Comparison of ENCODE assay signal across 1 cellular context in the genomic region with DNA sequence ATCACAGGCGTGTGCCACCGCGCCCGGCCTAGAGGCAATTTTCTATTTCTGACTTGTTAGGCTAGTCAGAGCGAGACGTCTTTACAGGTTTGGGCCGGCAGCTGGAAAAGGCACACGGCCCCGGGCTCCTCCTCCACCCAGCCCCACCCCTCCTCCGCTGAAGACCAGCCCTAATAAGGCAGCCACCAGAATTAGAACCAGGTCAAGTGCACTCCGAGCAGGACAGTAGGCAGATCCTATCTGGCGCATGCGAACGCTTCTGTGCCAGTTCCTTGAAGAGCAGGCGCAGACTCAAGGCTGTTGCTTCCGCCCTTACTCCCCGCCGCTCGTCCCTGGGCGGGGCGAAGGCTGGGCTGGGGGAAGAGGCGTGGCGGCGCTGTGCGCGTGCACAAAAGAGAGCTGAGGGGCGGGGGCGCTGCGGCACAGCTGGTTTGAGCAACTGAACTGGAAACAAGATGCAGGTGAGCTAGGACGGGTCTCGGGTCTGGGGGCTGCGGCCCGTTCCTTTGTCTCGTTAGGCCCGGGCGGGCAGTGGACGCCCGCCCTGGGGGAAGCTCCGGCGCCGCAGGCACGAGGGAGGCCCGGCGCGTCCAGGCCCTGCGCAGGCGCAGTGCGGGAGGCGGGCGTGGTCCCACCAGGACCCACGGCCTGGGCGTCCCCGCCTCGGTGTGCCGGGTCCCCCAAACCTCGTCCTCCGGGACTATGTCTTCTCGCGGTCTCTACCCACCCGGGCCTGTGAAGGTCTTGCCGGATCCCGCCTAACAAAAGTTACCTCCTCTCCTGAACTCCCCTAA.
TF ChIP-seq lines count a peak whose summit lies in the region.

Gene PDCL3, plus strand, starts transcription at position 381 of the 794 bp plus-strand sequence. Its CDS starts 75 bp downstream, at position 456.

TF ChIP-seq in K562, 482 proteins besides CTCF, POLR2A, EP300 and RAD21 (continued from another document and continues in another):
- TF ChIP-seq ZBTB40 (IDR thresholded peaks at IDR 0.05) (peak; percentile 71), ZBTB40 (CRISPR knock-in tag; IDR thresholded peaks at IDR 0.05) (no peak), HDAC1 (IDR thresholded peaks at IDR 0.05) (peak in 1 of 2 experiments; percentile 80; a peak in 2 of 4 replicates), TOE1 (IDR thresholded peaks at IDR 0.05; ENCODE audit: borderline replicate concordance) (peak; percentile 46; the same call in 1 of the 2 replicates), TOE1 (CRISPR knock-in tag; IDR thresholded peaks at IDR 0.05; ENCODE audit: borderline replicate concordance, low read depth) (no peak), PHF8 (IDR thresholded peaks at IDR 0.05; ENCODE audit: borderline replicate concordance, low read length) (peak; percentile 72), BRCA1 (IDR thresholded peaks at IDR 0.05) (no peak), BRCA1 (CRISPR knock-in tag; IDR thresholded peaks at IDR 0.05) (no peak), ATF7 (IDR thresholded peaks at IDR 0.05) (peak; percentile 82), SUPT5H (IDR thresholded peaks at IDR 0.05) (peak; percentile 91), POLR2G (IDR thresholded peaks at IDR 0.05; ENCODE audit: low read depth, low read length) (peak; percentile 88), RNF219 (CRISPR knock-in tag; IDR thresholded peaks at IDR 0.05) (no peak), RB1 (IDR thresholded peaks at IDR 0.05; ENCODE audit: low read depth) (peak; percentile 12; the same call in 1 of the 2 replicates), HMG20A (CRISPR knock-in tag; conservative IDR thresholded peaks at IDR 0.05) (no peak), GABPA (tag; conservative IDR thresholded peaks at IDR 0.05; ENCODE audit: low read depth) (peak; percentile 90), ATF1 (CRISPR knock-in tag; IDR thresholded peaks at IDR 0.05) (0 out of 2 replicates have a peak, but pooled peaks have one; percentile 23), ATF1 (tag; IDR thresholded peaks at IDR 0.05) (peak; percentile 76), MXI1 (IDR thresholded peaks at IDR 0.05; ENCODE audit: low read depth, low read length) (peak; percentile 48; the same call in 1 of the 2 replicates), HCFC1 (IDR thresholded peaks at IDR 0.05; ENCODE audit: low read depth, low read length) (peak; percentile 81), NCOR1 (IDR thresholded peaks at IDR 0.05) (0 out of 2 replicates have a peak, but pooled peaks have one; percentile 10), KDM5B (IDR thresholded peaks at IDR 0.05; ENCODE audit: insufficient replicate concordance, low read depth, low read length) (peak; percentile 39), KLF10 (CRISPR knock-in tag; IDR thresholded peaks at IDR 0.05) (no peak), GATAD2B (IDR thresholded peaks at IDR 0.05; ENCODE audit: borderline replicate concordance) (peak; percentile 46), FOXA3 (CRISPR knock-in tag; conservative IDR thresholded peaks at IDR 0.05 in 1 of 2, IDR thresholded peaks at IDR 0.05 in 1 of 2) (0 out of 4 replicates have a peak, but pooled peaks of 1 of the 2 experiments have one; percentile 11), ZBED1 (IDR thresholded peaks at IDR 0.05) (no peak), RCOR1 (IDR thresholded peaks at IDR 0.05; ENCODE audit: borderline replicate concordance in 1 of 2, low read depth in 2 of 2, low read length in 2 of 2) (peak in 1 of 2 experiments; percentile 65; a peak in 1 of 4 replicates), REST (CRISPR knock-in tag; IDR thresholded peaks at IDR 0.05; ENCODE audit: low read depth) (peak; percentile 57; the same call in 1 of the 2 replicates), LEF1 (IDR thresholded peaks at IDR 0.05) (peak; percentile 24; the same call in 1 of the 2 replicates), HNRNPH1 (optimal IDR thresholded peaks at IDR 0.05; ENCODE audit: low read depth, low read length) (no peak), MYNN (IDR thresholded peaks at IDR 0.05) (0 out of 2 replicates have a peak, but pooled peaks have one; percentile 65), MYNN (CRISPR knock-in tag; IDR thresholded peaks at IDR 0.05) (no peak), FOXM1 (IDR thresholded peaks at IDR 0.05; ENCODE audit: low read depth) (no peak), FOXM1 (CRISPR knock-in tag; IDR thresholded peaks at IDR 0.05; ENCODE audit: low read depth) (no peak), ZNF224 (CRISPR knock-in tag; IDR thresholded peaks at IDR 0.05) (no peak), OTX1 (CRISPR knock-in tag; IDR thresholded peaks at IDR 0.05) (no peak)
- TF ChIP-seq, protein P1, sequence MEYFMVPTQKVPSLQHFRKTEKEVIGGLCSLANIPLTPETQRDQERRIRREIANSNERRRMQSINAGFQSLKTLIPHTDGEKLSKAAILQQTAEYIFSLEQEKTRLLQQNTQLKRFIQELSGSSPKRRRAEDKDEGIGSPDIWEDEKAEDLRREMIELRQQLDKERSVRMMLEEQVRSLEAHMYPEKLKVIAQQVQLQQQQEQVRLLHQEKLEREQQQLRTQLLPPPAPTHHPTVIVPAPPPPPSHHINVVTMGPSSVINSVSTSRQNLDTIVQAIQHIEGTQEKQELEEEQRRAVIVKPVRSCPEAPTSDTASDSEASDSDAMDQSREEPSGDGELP (CRISPR knock-in tag; IDR thresholded peaks at IDR 0.05; ENCODE audit: borderline replicate concordance), result peak; percentile 95
- TF ChIP-seq, protein P2, sequence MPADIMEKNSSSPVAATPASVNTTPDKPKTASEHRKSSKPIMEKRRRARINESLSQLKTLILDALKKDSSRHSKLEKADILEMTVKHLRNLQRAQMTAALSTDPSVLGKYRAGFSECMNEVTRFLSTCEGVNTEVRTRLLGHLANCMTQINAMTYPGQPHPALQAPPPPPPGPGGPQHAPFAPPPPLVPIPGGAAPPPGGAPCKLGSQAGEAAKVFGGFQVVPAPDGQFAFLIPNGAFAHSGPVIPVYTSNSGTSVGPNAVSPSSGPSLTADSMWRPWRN (IDR thresholded peaks at IDR 0.05; ENCODE audit: low read depth), result peak; percentile 33; the same call in 1 of the 2 replicates
